1 cellular context compared by ENCODE assay signal in the genomic region with DNA sequence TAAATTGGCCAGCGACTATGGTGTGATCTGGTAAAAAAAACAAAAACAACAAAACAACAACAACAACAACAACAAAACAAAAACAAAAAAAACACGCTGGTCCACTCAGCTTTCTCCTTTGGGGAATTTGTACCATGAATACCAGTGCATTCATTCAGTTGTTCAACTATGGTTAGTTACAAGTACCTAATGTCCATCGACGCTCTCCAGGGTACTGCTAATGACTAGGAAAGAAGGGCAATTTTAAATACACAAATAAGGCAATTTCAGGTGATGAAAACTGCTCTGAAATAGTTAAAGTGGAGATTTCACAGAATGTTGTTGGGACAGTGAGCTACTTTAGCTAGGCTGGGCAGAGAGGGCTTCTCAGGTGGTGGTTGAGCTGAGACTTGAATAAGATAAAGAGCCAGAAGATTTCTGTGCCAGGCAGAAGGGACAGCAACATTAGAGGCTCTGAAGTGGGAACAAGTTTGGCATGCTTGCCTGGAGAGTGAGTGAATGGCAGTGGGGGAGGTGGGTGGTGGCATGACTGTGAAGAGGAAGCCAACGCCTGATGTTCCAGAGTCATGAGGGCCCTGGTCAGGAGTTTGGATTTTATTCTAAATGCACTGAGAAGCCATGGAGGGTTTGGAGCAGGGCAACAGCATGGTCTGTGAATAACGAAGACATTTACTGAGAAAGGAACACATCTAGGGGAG.
TF ChIP-seq lines count a peak whose summit lies in the region.

No MANE protein-coding gene starts in this region.

TF ChIP-seq in Ishikawa, 13 proteins besides CTCF, POLR2A, EP300 and RAD21 (continued from another document):
- TF ChIP-seq REST (IDR thresholded peaks at IDR 0.05; ENCODE audit: low read depth) (peak; percentile 81), CEBPB (IDR thresholded peaks at IDR 0.05) (no peak), YY1 (IDR thresholded peaks at IDR 0.05; ENCODE audit: low read depth) (no peak)
- TF ChIP-seq, protein P1, sequence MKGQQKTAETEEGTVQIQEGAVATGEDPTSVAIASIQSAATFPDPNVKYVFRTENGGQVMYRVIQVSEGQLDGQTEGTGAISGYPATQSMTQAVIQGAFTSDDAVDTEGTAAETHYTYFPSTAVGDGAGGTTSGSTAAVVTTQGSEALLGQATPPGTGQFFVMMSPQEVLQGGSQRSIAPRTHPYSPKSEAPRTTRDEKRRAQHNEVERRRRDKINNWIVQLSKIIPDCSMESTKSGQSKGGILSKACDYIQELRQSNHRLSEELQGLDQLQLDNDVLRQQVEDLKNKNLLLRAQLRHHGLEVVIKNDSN (IDR thresholded peaks at IDR 0.05), result no peak
